8 cellular contexts compared by ENCODE assay signal in genomic region chr5:108727639-108728565, GRCh38. TPM values are rescaled to one million over a fixed set of nuclear protein-coding genes. Genes with fewer than 3 reads are reported as not detected.
A peak's percentile ranks its signal among the peaks of the same experiment; 100 is the strongest.
DNase-seq lines count a peak whose midpoint lies in the region; ATAC-seq and TF ChIP-seq lines count a peak whose summit lies in the region.

No MANE protein-coding gene starts in this region.

- intact Hi-C loops in activated B cell treated with CpG ODN at 0.5 μM for 24 hours (cut with micrococcal nuclease) = loop anchor here (1.0 to 5.0 kb wide), 8 partner anchors 20 to 1644 kb away; partner anchors contain the start of genes FBXL17 and MAN2A1

- no peaks in the 10 kb centered on the region for H3K9me3 Mint-ChIP-seq in activated B cell treated with CpG ODN at 0.5 μM for 24 hours

- peak overlapping the region; percentile 96 for H3K27ac Mint-ChIP-seq in activated B cell treated with CpG ODN at 0.5 μM for 24 hours

- peaks cover 50% of the 10 kb centered on the region for H3K4me1 Mint-ChIP-seq in activated B cell treated with CpG ODN at 0.5 μM for 24 hours

- peak overlapping the region; percentile 86 for H3K4me3 ChIP-seq in AG10803 (ENCODE audit: low read length)

- peaks cover 5% of the 10 kb centered on the region for H3K36me3 Mint-ChIP-seq in activated B cell treated with CpG ODN at 0.5 μM for 24 hours (ENCODE audit: low read depth)

- no peaks in the 10 kb centered on the region for H3K27me3 Mint-ChIP-seq in activated B cell treated with CpG ODN at 0.5 μM for 24 hours

- peak; percentile 79 for ATAC-seq in GM18907 (IDR thresholded peaks at IDR 0.05; ENCODE audit: unreplicated experiment)
- peak; percentile 53 for ATAC-seq in HG03103 (IDR thresholded peaks at IDR 0.05; ENCODE audit: low read depth, unreplicated experiment)
- ATAC-seq in activated B cell treated with CpG ODN at 0.5 μM for 24 hours (ENCODE audit: low read depth) = peak; percentile 84

- DNase-seq in AG10803 (ENCODE audit: low read depth) = peak; percentile 91
- DNase-seq in NCI-H2227 treated with DMSO at 0.1 percent for 48 hours (lab: John Stamatoyannopoulos, UW) = peak; percentile 65
- peak; percentile 62 for DNase-seq in activated B cell treated with CpG ODN at 0.5 μM for 24 hours
- peak; percentile 86 for DNase-seq in cerebellum (ENCODE audit: low spot score)
- DNase-seq in islet precursor cell = peak; percentile 97
- peak; percentile 78 for DNase-seq in smooth muscle cell of the brain vasculature (ENCODE audit: low read depth, low spot score)

- CTCF ChIA-PET in activated B cell treated with CpG ODN at 0.5 μM for 24 hours (lab: Charles Lee) = interaction anchor here (0.6 kb wide), 1 partner anchor 14 kb away, joined by 3 read pairs; no protein-coding TSS in a partner anchor

- H3K4me3 Mint-ChIP-seq in activated B cell treated with CpG ODN at 0.5 μM for 24 hours = peak overlapping the region; percentile 85

- TF ChIP-seq CTCF in AG10803 (conservative IDR thresholded peaks at IDR 0.05; ENCODE audit: low read length) (no peak), activated B cell treated with CpG ODN at 0.5 μM for 24 hours (IDR thresholded peaks at IDR 0.05) (no peak)

- POLR2A ChIA-PET in activated B cell treated with CpG ODN at 0.5 μM for 24 hours (lab: Charles Lee) = interaction anchor here (0.6 to 4.8 kb wide), 14 partner anchors 9 to 968 kb away, joined by 3 to 71 read pairs (median 4); partner anchors contain the start of genes FBXL17, FER and PJA2

RNA-seq across cellular contexts. Expression of gene FER, which starts 19.8 kb away (rescaled TPM):
- 17.3 and 19.1 TPM in 2 replicates for total RNA-seq in activated B cell treated with CpG ODN at 0.5 μM for 24 hours
- total RNA-seq in cerebellum = 63.8 TPM

Comparison
In these comparisons a context has a peak if more than half of its experiments do, and no peak if none do; other contexts are left out.
1. Peak in every context shown above with its lines: DNase-seq, ATAC-seq and H3K4me3 ChIP-seq.